Comparison of ENCODE assay signal across 16 cellular contexts in genomic region chr9:7154003-7154619, GRCh38.
A peak's percentile ranks its signal among the peaks of the same experiment; 100 is the strongest.
DNase-seq lines count a peak whose midpoint lies in the region; ATAC-seq and TF ChIP-seq lines count a peak whose summit lies in the region.
"Had no signal": no experiment of that assay in that cellular context is flagged by ENCODE, and none has a peak within 500 bp of the region (broad histone marks: within the 10 kb centered on the region; RNA-seq: fewer than 3 reads in every experiment).

No MANE protein-coding gene starts in this region.

- DNase-seq in NCI-H2171 treated with DMSO at 0.1 percent for 48 hours (lab: John Stamatoyannopoulos, UW) (peak; percentile 18), NCI-H2171 (lab: John Stamatoyannopoulos, UW) (no peak), NCI-H69 (lab: John Stamatoyannopoulos, UW) (peak; percentile 88), caudate nucleus (lab: John Stamatoyannopoulos, UW) (no peak), nephron progenitor cell (no peak), ovary (no peak), sciatic nerve (ENCODE audit: low spot score) (no peak)
- DNase-seq: C1 segment of cervical spinal cord, DMS53, IMR-90, NCI-H2029 treated with DMSO at 0.1 percent for 48 hours, NCI-H226 had no signal

- H3K9me3 Mint-ChIP-seq in nephron progenitor cell = peaks cover 32% of the 10 kb centered on the region

- intact Hi-C loops in ovary (cut with DNase I) (no loop called here), sciatic nerve (cut with DNase I) (no loop called here)

- no peak for ATAC-seq in HG03280 (IDR thresholded peaks at IDR 0.05; ENCODE audit: unreplicated experiment)
- no peak for ATAC-seq in sciatic nerve
- ATAC-seq: GM12878, HCT116 had no signal

- H3K36me3 ChIP-seq in ovary = no peaks in the 10 kb centered on the region
- H3K36me3 ChIP-seq: SJCRH30 had no signal

- TF ChIP-seq EP300 in ovary (IDR thresholded peaks at IDR 0.05) = no peak

- no peak for TF ChIP-seq POLR2A in ovary (IDR thresholded peaks at IDR 0.05)

- peaks cover 28% of the 10 kb centered on the region for H3K36me3 Mint-ChIP-seq in nephron progenitor cell (ENCODE audit: low read depth)

- no peaks in the 10 kb centered on the region for H3K27me3 ChIP-seq in ovary
- H3K27me3 ChIP-seq: SJCRH30 had no signal

- H3K27ac ChIP-seq in caudate nucleus (ENCODE audit: low read depth, low read length) (peak overlapping the region; percentile 32), ovary (no peak overlapping the region)
- H3K27ac ChIP-seq: SJCRH30 had no signal

- TF ChIP-seq CTCF in nephron progenitor cell (IDR thresholded peaks at IDR 0.05) (no peak), ovary (IDR thresholded peaks at IDR 0.05) (no peak)

- H3K9me3 ChIP-seq in ovary = no peaks in the 10 kb centered on the region
- H3K9me3 ChIP-seq: SJCRH30 had no signal

- H3K4me3 ChIP-seq in ovary = no peak overlapping the region
- H3K4me3 ChIP-seq: GM12878, SJCRH30 had no signal

- H3K27ac Mint-ChIP-seq in nephron progenitor cell = peak overlapping the region; percentile 15

- no peaks in the 10 kb centered on the region for H3K4me1 ChIP-seq in ovary (ENCODE audit: insufficient read depth)
- H3K4me1 ChIP-seq: SJCRH30 had no signal

- H3K27me3 Mint-ChIP-seq in nephron progenitor cell (ENCODE audit: low read depth, poor library complexity) = peaks cover 3% of the 10 kb centered on the region

- 82 to 84% (median 84%) methylated on average over 9 of the region's 9 CpGs for WGBS in ovary, 3 donors

- no peak overlapping the region for H3K4me3 Mint-ChIP-seq in nephron progenitor cell

- H3K4me1 Mint-ChIP-seq in nephron progenitor cell = peaks cover 17% of the 10 kb centered on the region

Comparison
In these comparisons a context has a peak if more than half of its experiments do, and no peak if none do; other contexts are left out.
1. DNase-seq: peak in NCI-H2171 treated with DMSO at 0.1 percent for 48 hours (single experiment) and NCI-H69 (single experiment); none in NCI-H2171 (single experiment), caudate nucleus (0 of 61), nephron progenitor cell (single experiment), ovary (0 of 5) and sciatic nerve (single experiment).